ENCODE assay signal across 8 cellular contexts in the genomic region with DNA sequence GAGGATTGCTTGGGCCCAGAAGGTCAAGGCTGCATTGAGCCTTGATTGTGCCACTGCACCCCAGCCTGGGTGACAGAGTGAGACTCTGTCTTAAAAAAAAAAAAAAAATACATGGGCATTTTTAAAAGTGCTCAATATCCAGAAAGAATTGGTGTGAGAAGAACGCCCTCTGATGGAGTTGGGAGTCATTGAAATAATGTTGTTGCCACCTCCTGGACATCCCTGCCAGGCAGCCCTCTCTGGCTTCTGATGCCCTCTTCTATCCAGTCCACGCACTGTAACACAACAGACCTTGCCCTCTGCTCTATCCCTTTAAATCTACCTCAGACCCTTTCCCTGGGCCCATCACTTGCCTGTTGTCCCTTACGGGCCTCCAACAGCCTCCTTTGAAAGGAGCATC. TPM values are rescaled to one million over a fixed set of nuclear protein-coding genes. Genes with fewer than 3 reads are reported as not detected.
A peak's percentile ranks its signal among the peaks of the same experiment; 100 is the strongest.
DNase-seq lines count a peak whose midpoint lies in the region; ATAC-seq, FAIRE-seq and TF ChIP-seq lines count a peak whose summit lies in the region.

No MANE protein-coding gene starts in this region.

- H3K9me3 ChIP-seq in cardiac muscle cell (ENCODE audit: low read depth) (no peaks in the 10 kb centered on the region), heart left ventricle (no peaks in the 10 kb centered on the region), H1 (ENCODE audit: insufficient read depth in 2 of 2, low read depth in 1 of 2, low read length in 1 of 2) (no peaks in the 10 kb centered on the region)

- H3K4me3 ChIP-seq in cardiac muscle cell (no peak overlapping the region), heart left ventricle (no peak overlapping the region), H1 (ENCODE audit: extremely low read depth in 1 of 4, insufficient read depth in 2 of 4, low read depth in 3 of 4, low read length in 4 of 4) (no peak overlapping the region)

- no peaks in the 10 kb centered on the region for H3K79me1 ChIP-seq in H1 (ENCODE audit: low read depth, low read length)

- H3K4me1 ChIP-seq in cardiac muscle cell (ENCODE audit: low read depth), result no peaks in the 10 kb centered on the region
- H3K4me1 ChIP-seq in heart left ventricle, result peaks cover 0 to 22% (median 10%) of the 10 kb centered on the region in 12 donors
- peaks cover 3 to 10% (median 4%) of the 10 kb centered on the region in 4 experiments; a peak in 6 of 7 replicates for H3K4me1 ChIP-seq in H1 (replicated peaks in 1 of 4; ENCODE audit: control insufficient read depth in 3 of 4, insufficient read depth in 4 of 4, low read length in 3 of 4)

- H3K36me3 Mint-ChIP-seq in type B pancreatic cell, result no peaks in the 10 kb centered on the region

- no peak overlapping the region for H2BK12ac ChIP-seq in H1 (ENCODE audit: low read depth, low read length)

- TF ChIP-seq CTCF in cardiac muscle cell (IDR thresholded peaks at IDR 0.05; ENCODE audit: low read depth, low read length) (peak; percentile 46), heart left ventricle (IDR thresholded peaks at IDR 0.05) (peak in 3 of 12 donors; percentile 9 to 21 (median 18)), H1 (IDR thresholded peaks at IDR 0.05; ENCODE audit: control extremely low read depth in 1 of 3, insufficient read depth in 1 of 3, low read depth in 1 of 3, low read length in 3 of 3) (peak; percentile 11 to 85 (median 59)), type B pancreatic cell (conservative IDR thresholded peaks at IDR 0.05) (peak; percentile 42)

- ATAC-seq in heart left ventricle, result no peak

- peaks cover 15% of the 10 kb centered on the region; the same call in 1 of the 2 replicates for H3K23me2 ChIP-seq in H1 (ENCODE audit: low read depth, low read length)

- no peak overlapping the region for H3K4ac ChIP-seq in H1 (replicated peaks; ENCODE audit: insufficient read length, low read depth, low read length)

- TF ChIP-seq RAD21 in H1 (IDR thresholded peaks at IDR 0.05 in 1 of 2, conservative IDR thresholded peaks at IDR 0.05 in 1 of 2; ENCODE audit: low read depth in 2 of 2, low read length in 2 of 2), result peak; percentile 73 to 75

- CTCF ChIA-PET in H1 (lab: Charles Lee; ENCODE audit: partially characterized antibody), result interaction anchor here (0.6 to 3.3 kb wide), 19 partner anchors 9 to 541 kb away, joined by 3 to 20 read pairs (median 3); no protein-coding TSS in a partner anchor

- H2BK5ac ChIP-seq in H1 (ENCODE audit: low read depth, low read length), result no peak overlapping the region

- H4K20me1 ChIP-seq in H1 (replicated peaks in 1 of 2; ENCODE audit: control insufficient read depth in 1 of 2, insufficient read depth in 2 of 2, low read length in 2 of 2), result no peaks in the 10 kb centered on the region

- H3K9ac ChIP-seq in H1 (replicated peaks in 1 of 4; ENCODE audit: extremely low read depth in 1 of 4, low read depth in 3 of 4, low read length in 3 of 4), result no peak overlapping the region

- H4K8ac ChIP-seq in H1 (ENCODE audit: extremely low read depth, insufficient read depth, low read length), result no peak overlapping the region

- DNase-seq in cardiac muscle cell (ENCODE audit: low read depth in 1 of 2, low spot score in 1 of 2) (peak; percentile 23 to 61), heart left ventricle (no peak), NCI-H748 (lab: John Stamatoyannopoulos, UW; ENCODE audit: unreplicated experiment) (peak; percentile 53), H1 (ENCODE audit: low read depth in 1 of 2, low spot score in 2 of 2) (peak in 1 of 2 experiments; percentile 50), type B pancreatic cell (ENCODE audit: extremely low spot score, unreplicated experiment) (no peak), NCI-H345 treated with DMSO at 0.1 percent for 48 hours (lab: John Stamatoyannopoulos, UW; ENCODE audit: unreplicated experiment) (no peak), NCI-H1930 (lab: John Stamatoyannopoulos, UW) (no peak)
- no peak for DNase-seq in activated CD8-positive, alpha-beta memory T cell treated with anti-CD3 and anti-CD28 coated beads for 24 hours

- TF ChIP-seq POLR2A in heart left ventricle (IDR thresholded peaks at IDR 0.05), result no peak
- no peak for TF ChIP-seq POLR2A in H1 (IDR thresholded peaks at IDR 0.05; ENCODE audit: control extremely low read depth in 1 of 2, low read depth in 2 of 2, low read length in 2 of 2)

- POLR2A ChIA-PET in H1 (lab: Charles Lee; ENCODE audit: partially characterized antibody), result no interaction called here

- intact Hi-C loops in heart left ventricle (cut with DNase I), result no loop called here

- 63 to 71% (median 68%) methylated on average over 3 of the region's 3 CpGs for WGBS in heart left ventricle, 4 donors
- 50% methylated on average over 3 of the region's 3 CpGs; no CpG with 5 or more reads in 1 of the 2 experiments for WGBS in H1 (ENCODE audit: extremely low coverage in 1 of 2, insufficient coverage in 1 of 2, insufficient read length in 1 of 2, insufficient replicate concordance in 2 of 2, low coverage in 1 of 2, low lambda C conversion rate in 2 of 2, missing lambda C conversion rate in 1 of 2), 2 experiments

- H2AK5ac ChIP-seq in H1 (ENCODE audit: low read depth, low read length), result no peak overlapping the region

- no peaks in the 10 kb centered on the region for H3K79me2 ChIP-seq in H1 (ENCODE audit: control insufficient read depth in 1 of 2, insufficient read depth in 2 of 2, low read length in 2 of 2)

- no peak overlapping the region for H3K18ac ChIP-seq in H1 (ENCODE audit: extremely low read depth, low read length)

- H3K27me3 ChIP-seq in cardiac muscle cell (peaks cover 65% of the 10 kb centered on the region), heart left ventricle (peaks cover 0 to 29% (median 9%) of the 10 kb centered on the region in 9 donors), H1 (replicated peaks in 1 of 4; ENCODE audit: control insufficient read depth in 3 of 4, extremely low read depth in 1 of 4, insufficient read depth in 3 of 4, low read length in 3 of 4) (peaks cover 17 to 30% (median 27%) of the 10 kb centered on the region in 4 experiments)

- no peaks in the 10 kb centered on the region for H3K9me3 Mint-ChIP-seq in type B pancreatic cell

- no peak overlapping the region for H3K4me2 ChIP-seq in H1 (ENCODE audit: insufficient read depth in 1 of 2, low read depth in 2 of 2, low read length in 2 of 2)

- no peak overlapping the region for H3K4me3 Mint-ChIP-seq in type B pancreatic cell

- no peak overlapping the region for H2BK20ac ChIP-seq in H1 (ENCODE audit: low read length)

- no peak overlapping the region for H3K27ac ChIP-seq in cardiac muscle cell
- H3K27ac ChIP-seq in heart left ventricle, result no peak overlapping the region
- no peak overlapping the region for H3K27ac ChIP-seq in H1 (ENCODE audit: low read depth, low read length)

- H2AFZ ChIP-seq in H1 (ENCODE audit: low read length), result no peak overlapping the region

- H3K56ac ChIP-seq in H1 (replicated peaks; ENCODE audit: insufficient read length, low read depth, low read length), result no peak overlapping the region

- no peak overlapping the region for H3K23ac ChIP-seq in H1 (ENCODE audit: insufficient read length)

- no peak overlapping the region for H4K91ac ChIP-seq in H1 (replicated peaks; ENCODE audit: insufficient read length, low read length)

- peaks cover 73% of the 10 kb centered on the region for H3K27me3 Mint-ChIP-seq in type B pancreatic cell

- no peak overlapping the region for H2BK15ac ChIP-seq in H1 (ENCODE audit: low read length)

- H3K4me1 Mint-ChIP-seq in type B pancreatic cell (ENCODE audit: unreplicated experiment), result peaks cover 5% of the 10 kb centered on the region

- no peak overlapping the region for H2BK120ac ChIP-seq in H1 (replicated peaks; ENCODE audit: low read depth, low read length)

- no peak overlapping the region for H3K14ac ChIP-seq in H1 (ENCODE audit: insufficient read length)

- H3K36me3 ChIP-seq in cardiac muscle cell (no peaks in the 10 kb centered on the region), heart left ventricle (peaks cover 0 to 21% (median 0%) of the 10 kb centered on the region in 9 donors), H1 (ENCODE audit: control insufficient read depth in 2 of 4, insufficient read depth in 4 of 4, low read length in 3 of 4) (no peaks in the 10 kb centered on the region)

- H3K27ac Mint-ChIP-seq in type B pancreatic cell, result no peak overlapping the region

- no peak overlapping the region for H4K5ac ChIP-seq in H1 (ENCODE audit: insufficient read length, low read depth, low read length)

- TF ChIP-seq EP300 in H1 (IDR thresholded peaks at IDR 0.05; ENCODE audit: borderline replicate concordance in 1 of 2, low read depth in 2 of 2, low read length in 2 of 2), result no peak

- peak; percentile 70 for FAIRE-seq in H1 (lab: Jason Lieb, UNC)

TF ChIP-seq in H1, 55 proteins besides CTCF, POLR2A, EP300 and RAD21 (continues in another document):
- no peak for TF ChIP-seq ASH2L (IDR thresholded peaks at IDR 0.05; ENCODE audit: low read length)

RNA-seq across cellular contexts. Expression of a gene that starts 4.9 kb away (rescaled TPM):
- total RNA-seq in cardiac muscle cell (not detected in 2 replicates), heart left ventricle (1 to 10 TPM in 5 of 9 donors, under 1 TPM in 4; 0.35 to 2.5 (median 1.3) TPM), type B pancreatic cell (ENCODE audit: low replicate concordance) (0.38 and 0.56 TPM in 2 replicates)
- polyA plus RNA-seq in cardiac muscle cell (not detected in 2 replicates), heart left ventricle (under 1 TPM; 0.33 to 0.88 TPM), H1 (2011; rRNA removed) (0.64 and 0.83 TPM in 2 replicates)
- total RNA-seq in H1 (2021; fragmentation: NEBNext Ultra II Directional; extraction: Animal tissue kit (Norgen Biotek cat#: 25700)), result 0.21 and 0.22 TPM in 2 replicates
- polyA plus RNA-seq in H1 (2011; cell fraction: cytosol; rRNA removed), result 0.32 TPM
- polyA plus RNA-seq in H1 (2011; cell fraction: nucleus; rRNA removed), result 1.2 TPM
- 0.28 to 0.71 TPM (median 0.36 TPM) in 4 replicates for polyA plus RNA-seq in H1 (2012, experiment 1 of 2)
- polyA plus RNA-seq in H1 (2012, experiment 2 of 2), result 0.14 TPM
- polyA plus RNA-seq in H1 (2013, experiment 1 of 2), result 0.22 TPM
- polyA plus RNA-seq in H1 (2013, experiment 2 of 2), result 0.22 TPM
- 0.28 and 0.32 TPM in 2 replicates for polyA minus RNA-seq in H1 (2011; rRNA and poly(A)+ RNA removed)
- not detected for polyA minus RNA-seq in H1 (2011; cell fraction: cytosol; rRNA and poly(A)+ RNA removed)
- polyA minus RNA-seq in H1 (2011; cell fraction: nucleus; rRNA and poly(A)+ RNA removed), result 2.4 TPM

RNA-seq across cellular contexts. Expression of a gene that starts 41.7 kb away (rescaled TPM):
- not detected in 2 replicates for total RNA-seq in cardiac muscle cell
- polyA plus RNA-seq in cardiac muscle cell, result not detected in 2 replicates
- 1 to 10 TPM in 3 of 9 donors, under 1 TPM in 6; 0.15 to 4.1 (median 0.72) TPM for total RNA-seq in heart left ventricle
- under 1 TPM; 0.27 to 0.60 TPM for polyA plus RNA-seq in heart left ventricle
- 1.2 TPM in 2 replicates for total RNA-seq in H1 (2021; fragmentation: NEBNext Ultra II Directional; extraction: Animal tissue kit (Norgen Biotek cat#: 25700))
- 1.2 and 1.4 TPM in 2 replicates for polyA plus RNA-seq in H1 (2011; rRNA removed)
- 0.84 TPM for polyA plus RNA-seq in H1 (2011; cell fraction: cytosol; rRNA removed)
- polyA plus RNA-seq in H1 (2011; cell fraction: nucleus; rRNA removed), result 0.68 TPM
- polyA plus RNA-seq in H1 (2012, experiment 1 of 2), result 0.64 to 1.9 TPM (median 0.91 TPM) in 4 replicates
- polyA plus RNA-seq in H1 (2012, experiment 2 of 2), result 0.41 TPM
- 0.85 TPM for polyA plus RNA-seq in H1 (2013, experiment 1 of 2)
- polyA plus RNA-seq in H1 (2013, experiment 2 of 2), result 0.99 TPM
- polyA minus RNA-seq in H1 (2011; rRNA and poly(A)+ RNA removed), result 0.50 and 0.85 TPM in 2 replicates
- 1.4 TPM for polyA minus RNA-seq in H1 (2011; cell fraction: cytosol; rRNA and poly(A)+ RNA removed)
- 0.90 TPM for polyA minus RNA-seq in H1 (2011; cell fraction: nucleus; rRNA and poly(A)+ RNA removed)
- total RNA-seq in type B pancreatic cell (ENCODE audit: low replicate concordance), result 3.0 and 7.1 TPM in 2 replicates

Comparison
In these comparisons a context has a peak if more than half of its experiments do, and no peak if none do; other contexts are left out.
1. DNase-seq: peak in cardiac muscle cell (2 of 2) and NCI-H748 (single experiment); none in heart left ventricle (0 of 5), type B pancreatic cell (single experiment), NCI-H345 treated with DMSO at 0.1 percent for 48 hours (single experiment), NCI-H1930 (0 of 2) and activated CD8-positive, alpha-beta memory T cell treated with anti-CD3 and anti-CD28 coated beads for 24 hours (single experiment).